1 cellular context compared by ENCODE assay signal in genomic region chr1:150629115-150629928, GRCh38.
A peak's percentile ranks its signal among the peaks of the same experiment; 100 is the strongest.
TF ChIP-seq lines count a peak whose summit lies in the region.

TSS of gene ENSA (minus strand) at chr1:150629612. CDS start at chr1:150629470, 142 bp downstream.

TF ChIP-seq in GM12878, 131 proteins besides CTCF, POLR2A, EP300 and RAD21 (continued from another document and continues in another):
- TF ChIP-seq, protein P1, sequence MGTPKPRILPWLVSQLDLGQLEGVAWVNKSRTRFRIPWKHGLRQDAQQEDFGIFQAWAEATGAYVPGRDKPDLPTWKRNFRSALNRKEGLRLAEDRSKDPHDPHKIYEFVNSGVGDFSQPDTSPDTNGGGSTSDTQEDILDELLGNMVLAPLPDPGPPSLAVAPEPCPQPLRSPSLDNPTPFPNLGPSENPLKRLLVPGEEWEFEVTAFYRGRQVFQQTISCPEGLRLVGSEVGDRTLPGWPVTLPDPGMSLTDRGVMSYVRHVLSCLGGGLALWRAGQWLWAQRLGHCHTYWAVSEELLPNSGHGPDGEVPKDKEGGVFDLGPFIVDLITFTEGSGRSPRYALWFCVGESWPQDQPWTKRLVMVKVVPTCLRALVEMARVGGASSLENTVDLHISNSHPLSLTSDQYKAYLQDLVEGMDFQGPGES (IDR thresholded peaks at IDR 0.05) = peak; percentile 97
- TF ChIP-seq RUNX3 (IDR thresholded peaks at IDR 0.05; ENCODE audit: low read length) (no peak; the same call in 1 of the 2 replicates), MAX (IDR thresholded peaks at IDR 0.05; ENCODE audit: low read depth, low read length) (no peak), RB1 (IDR thresholded peaks at IDR 0.05; ENCODE audit: borderline replicate concordance) (peak; percentile 67; the same call in 1 of the 2 replicates), BCL3 (IDR thresholded peaks at IDR 0.05; ENCODE audit: borderline replicate concordance, insufficient read depth, low read depth, low read length, poor library complexity, severe bottlenecking) (no peak), JUND (IDR thresholded peaks at IDR 0.05; ENCODE audit: low read depth, low read length) (peak; percentile 68; the same call in 1 of the 2 replicates), PAX5 (IDR thresholded peaks at IDR 0.05; ENCODE audit: borderline replicate concordance, low read depth, low read length) (peak; percentile 100), MEF2B (IDR thresholded peaks at IDR 0.05; ENCODE audit: partially characterized antibody, poor library complexity, severe bottlenecking) (peak; percentile 24), STAT1 (conservative IDR thresholded peaks at IDR 0.05) (no peak), ZNF217 (IDR thresholded peaks at IDR 0.05) (no peak), SMARCA5 (IDR thresholded peaks at IDR 0.05) (peak; percentile 78; the same call in 1 of the 2 replicates), WRNIP1 (IDR thresholded peaks at IDR 0.05; ENCODE audit: borderline replicate concordance, low read depth, low read length) (no peak), ZZZ3 (IDR thresholded peaks at IDR 0.05; ENCODE audit: control insufficient read depth, insufficient read length, low read depth) (no peak), PKNOX1 (IDR thresholded peaks at IDR 0.05) (peak; percentile 100), ZBTB40 (IDR thresholded peaks at IDR 0.05; ENCODE audit: borderline replicate concordance) (no peak), PML (IDR thresholded peaks at IDR 0.05; ENCODE audit: low read length) (0 out of 2 replicates have a peak, but pooled peaks have one; percentile 30), TCF3 (IDR thresholded peaks at IDR 0.05; ENCODE audit: borderline replicate concordance, insufficient read depth, low read depth, low read length) (no peak), NR2C1 (IDR thresholded peaks at IDR 0.05) (no peak), TAF1 (IDR thresholded peaks at IDR 0.05; ENCODE audit: borderline replicate concordance, low read depth, low read length) (peak; percentile 54; the same call in 1 of the 2 replicates), E4F1 (IDR thresholded peaks at IDR 0.05; ENCODE audit: borderline replicate concordance, partially characterized antibody) (peak; percentile 73), EGR1 (IDR thresholded peaks at IDR 0.05; ENCODE audit: borderline replicate concordance in 1 of 2, low read depth in 2 of 2, low read length in 2 of 2) (no peak), NRF1 (conservative IDR thresholded peaks at IDR 0.05; ENCODE audit: low read depth, low read length) (no peak; the same call in 1 of the 2 replicates), TCF7 (IDR thresholded peaks at IDR 0.05; ENCODE audit: borderline replicate concordance) (no peak), SUPT20H (IDR thresholded peaks at IDR 0.05; ENCODE audit: borderline replicate concordance, control insufficient read depth, low read depth, low read length) (no peak), YBX1 (IDR thresholded peaks at IDR 0.05) (no peak), FOXM1 (IDR thresholded peaks at IDR 0.05; ENCODE audit: low read depth, low read length) (no peak), CBX5 (IDR thresholded peaks at IDR 0.05; ENCODE audit: low read depth) (no peak), ZNF274 (IDR thresholded peaks at IDR 0.05; ENCODE audit: insufficient read depth, insufficient read length) (no peak), CEBPB (IDR thresholded peaks at IDR 0.05; ENCODE audit: borderline replicate concordance in 1 of 2, low read depth in 2 of 2, low read length in 2 of 2) (no peak), RAD51 (IDR thresholded peaks at IDR 0.05) (0 out of 2 replicates have a peak, but pooled peaks have one; percentile 44), SMC3 (IDR thresholded peaks at IDR 0.05; ENCODE audit: borderline replicate concordance, low read length) (no peak), E2F8 (IDR thresholded peaks at IDR 0.05; ENCODE audit: low read depth, partially characterized antibody) (no peak), IRF4 (IDR thresholded peaks at IDR 0.05; ENCODE audit: low read depth, low read length) (peak; percentile 54; the same call in 1 of the 2 replicates), GATAD2B (conservative IDR thresholded peaks at IDR 0.05; ENCODE audit: low read depth) (peak; percentile 18; the same call in 1 of the 2 replicates), MYB (IDR thresholded peaks at IDR 0.05; ENCODE audit: borderline replicate concordance, low read depth, low read length) (no peak), SIX5 (IDR thresholded peaks at IDR 0.05; ENCODE audit: low read depth, low read length, severe bottlenecking) (no peak), BMI1 (IDR thresholded peaks at IDR 0.05; ENCODE audit: borderline replicate concordance) (no peak), HDAC2 (IDR thresholded peaks at IDR 0.05) (no peak)
- TF ChIP-seq, protein P2, sequence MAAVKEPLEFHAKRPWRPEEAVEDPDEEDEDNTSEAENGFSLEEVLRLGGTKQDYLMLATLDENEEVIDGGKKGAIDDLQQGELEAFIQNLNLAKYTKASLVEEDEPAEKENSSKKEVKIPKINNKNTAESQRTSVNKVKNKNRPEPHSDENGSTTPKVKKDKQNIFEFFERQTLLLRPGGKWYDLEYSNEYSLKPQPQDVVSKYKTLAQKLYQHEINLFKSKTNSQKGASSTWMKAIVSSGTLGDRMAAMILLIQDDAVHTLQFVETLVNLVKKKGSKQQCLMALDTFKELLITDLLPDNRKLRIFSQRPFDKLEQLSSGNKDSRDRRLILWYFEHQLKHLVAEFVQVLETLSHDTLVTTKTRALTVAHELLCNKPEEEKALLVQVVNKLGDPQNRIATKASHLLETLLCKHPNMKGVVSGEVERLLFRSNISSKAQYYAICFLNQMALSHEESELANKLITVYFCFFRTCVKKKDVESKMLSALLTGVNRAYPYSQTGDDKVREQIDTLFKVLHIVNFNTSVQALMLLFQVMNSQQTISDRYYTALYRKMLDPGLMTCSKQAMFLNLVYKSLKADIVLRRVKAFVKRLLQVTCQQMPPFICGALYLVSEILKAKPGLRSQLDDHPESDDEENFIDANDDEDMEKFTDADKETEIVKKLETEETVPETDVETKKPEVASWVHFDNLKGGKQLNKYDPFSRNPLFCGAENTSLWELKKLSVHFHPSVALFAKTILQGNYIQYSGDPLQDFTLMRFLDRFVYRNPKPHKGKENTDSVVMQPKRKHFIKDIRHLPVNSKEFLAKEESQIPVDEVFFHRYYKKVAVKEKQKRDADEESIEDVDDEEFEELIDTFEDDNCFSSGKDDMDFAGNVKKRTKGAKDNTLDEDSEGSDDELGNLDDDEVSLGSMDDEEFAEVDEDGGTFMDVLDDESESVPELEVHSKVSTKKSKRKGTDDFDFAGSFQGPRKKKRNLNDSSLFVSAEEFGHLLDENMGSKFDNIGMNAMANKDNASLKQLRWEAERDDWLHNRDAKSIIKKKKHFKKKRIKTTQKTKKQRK (IDR thresholded peaks at IDR 0.05; ENCODE audit: low read depth, low read length) = peak; percentile 96
- TF ChIP-seq, protein P3, sequence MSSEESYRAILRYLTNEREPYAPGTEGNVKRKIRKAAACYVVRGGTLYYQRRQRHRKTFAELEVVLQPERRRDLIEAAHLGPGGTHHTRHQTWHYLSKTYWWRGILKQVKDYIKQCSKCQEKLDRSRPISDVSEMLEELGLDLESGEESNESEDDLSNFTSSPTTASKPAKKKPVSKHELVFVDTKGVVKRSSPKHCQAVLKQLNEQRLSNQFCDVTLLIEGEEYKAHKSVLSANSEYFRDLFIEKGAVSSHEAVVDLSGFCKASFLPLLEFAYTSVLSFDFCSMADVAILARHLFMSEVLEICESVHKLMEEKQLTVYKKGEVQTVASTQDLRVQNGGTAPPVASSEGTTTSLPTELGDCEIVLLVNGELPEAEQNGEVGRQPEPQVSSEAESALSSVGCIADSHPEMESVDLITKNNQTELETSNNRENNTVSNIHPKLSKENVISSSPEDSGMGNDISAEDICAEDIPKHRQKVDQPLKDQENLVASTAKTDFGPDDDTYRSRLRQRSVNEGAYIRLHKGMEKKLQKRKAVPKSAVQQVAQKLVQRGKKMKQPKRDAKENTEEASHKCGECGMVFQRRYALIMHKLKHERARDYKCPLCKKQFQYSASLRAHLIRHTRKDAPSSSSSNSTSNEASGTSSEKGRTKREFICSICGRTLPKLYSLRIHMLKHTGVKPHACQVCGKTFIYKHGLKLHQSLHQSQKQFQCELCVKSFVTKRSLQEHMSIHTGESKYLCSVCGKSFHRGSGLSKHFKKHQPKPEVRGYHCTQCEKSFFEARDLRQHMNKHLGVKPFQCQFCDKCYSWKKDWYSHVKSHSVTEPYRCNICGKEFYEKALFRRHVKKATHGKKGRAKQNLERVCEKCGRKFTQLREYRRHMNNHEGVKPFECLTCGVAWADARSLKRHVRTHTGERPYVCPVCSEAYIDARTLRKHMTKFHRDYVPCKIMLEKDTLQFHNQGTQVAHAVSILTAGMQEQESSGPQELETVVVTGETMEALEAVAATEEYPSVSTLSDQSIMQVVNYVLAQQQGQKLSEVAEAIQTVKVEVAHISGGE (CRISPR knock-in tag; IDR thresholded peaks at IDR 0.05) = no peak
